Comparison of ENCODE assay signal across 8 cellular contexts in genomic region chr5:134464988-134465855, GRCh38. TPM values are rescaled to one million over a fixed set of nuclear protein-coding genes. Genes with fewer than 3 reads are reported as not detected.
A peak's percentile ranks its signal among the peaks of the same experiment; 100 is the strongest.
DNase-seq lines count a peak whose midpoint lies in the region; ATAC-seq and TF ChIP-seq lines count a peak whose summit lies in the region.

No MANE protein-coding gene starts in this region.

- no peaks in the 10 kb centered on the region for H3K9me3 Mint-ChIP-seq in activated naive CD8-positive, alpha-beta T cell (ENCODE audit: low read depth)

- DNase-seq in lung (ENCODE audit: low spot score) = no peak
- no peak for DNase-seq in ecto neural progenitor cell (ENCODE audit: low spot score)
- DNase-seq in HuH-7 (ENCODE audit: low spot score) = no peak
- DNase-seq in NCI-H2029 (lab: John Stamatoyannopoulos, UW) = no peak
- DNase-seq in AML-193 (lab: John Stamatoyannopoulos, UW) = no peak

- H3K27me3 ChIP-seq in lung (ENCODE audit: control insufficient read depth, insufficient read depth) = no peaks in the 10 kb centered on the region

- no peak overlapping the region for H3K4me3 ChIP-seq in lung

- ATAC-seq in GM18909 (IDR thresholded peaks at IDR 0.05; ENCODE audit: poor library complexity, unreplicated experiment) (peak; percentile 31), HG02943 (IDR thresholded peaks at IDR 0.05; ENCODE audit: low read depth, unreplicated experiment) (peak; percentile 32), lung (ENCODE audit: insufficient read depth, low FRiP score) (no peak)

- peaks cover 6 to 16% of the 10 kb centered on the region in 2 donors for H3K4me1 ChIP-seq in lung (ENCODE audit: control insufficient read depth in 2 of 2, insufficient read depth in 2 of 2, low read length in 2 of 2)

- 40 to 49% methylated on average over 14 of the region's 14 CpGs for WGBS in lung, 2 donors

- H3K27ac Mint-ChIP-seq in activated naive CD8-positive, alpha-beta T cell = no peak overlapping the region

- H3K27me3 Mint-ChIP-seq in activated naive CD8-positive, alpha-beta T cell = no peaks in the 10 kb centered on the region

- H3K4me3 Mint-ChIP-seq in activated naive CD8-positive, alpha-beta T cell = peak overlapping the region; percentile 83

- no peaks in the 10 kb centered on the region for H3K36me3 ChIP-seq in lung (ENCODE audit: control insufficient read depth in 2 of 2, insufficient read depth in 2 of 2, low read length in 2 of 2)

- peaks cover 14% of the 10 kb centered on the region for H3K4me1 Mint-ChIP-seq in activated naive CD8-positive, alpha-beta T cell (ENCODE audit: low read depth)

- peak overlapping the region; percentile 90 to 99 for H3K27ac ChIP-seq in lung (ENCODE audit: low read depth in 1 of 2, low read length in 1 of 2)

- no peaks in the 10 kb centered on the region for H3K9me3 ChIP-seq in lung (ENCODE audit: control insufficient read depth in 2 of 2, insufficient read depth in 1 of 2, low read length in 1 of 2)

- no peaks in the 10 kb centered on the region for H3K36me3 Mint-ChIP-seq in activated naive CD8-positive, alpha-beta T cell

- TF ChIP-seq CTCF in lung (IDR thresholded peaks at IDR 0.05; ENCODE audit: control extremely low read depth, extremely low read depth) = no peak

RNA-seq across cellular contexts. Expression of gene CDKN2AIPNL, which starts 53.5 kb away (rescaled TPM):
- 10 to 100 TPM; 10.9 to 22.1 TPM for total RNA-seq in lung
- polyA plus RNA-seq in lung = 10 to 100 TPM; 16.0 to 43.2 TPM
